In the genomic region with DNA sequence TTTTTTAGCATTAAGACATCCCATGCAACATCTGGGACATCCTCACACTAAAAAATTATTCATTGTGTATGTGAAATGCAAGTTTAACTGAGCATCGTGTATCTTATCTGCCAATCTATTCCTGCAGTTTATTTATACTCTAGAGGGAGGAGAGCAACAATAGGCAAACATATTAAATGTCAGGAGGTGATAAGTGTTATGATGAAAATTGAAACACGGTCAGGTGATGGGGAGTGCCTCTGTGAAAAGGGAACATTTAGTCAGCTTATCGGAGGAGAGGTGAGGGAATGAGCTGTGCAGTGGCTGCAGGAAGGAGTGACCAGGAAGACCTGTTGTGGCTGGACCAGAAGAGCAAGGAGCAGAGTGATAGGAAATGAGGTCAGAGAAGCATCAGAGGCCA, we compare ENCODE assay signal across 1 cellular context.
TF ChIP-seq lines count a peak whose summit lies in the region.

No MANE protein-coding gene starts in this region.

TF ChIP-seq in endothelial cell of umbilical vein, 7 proteins besides CTCF, POLR2A, EP300 and RAD21 (continued from another document):
- TF ChIP-seq MAX (IDR thresholded peaks at IDR 0.05; ENCODE audit: insufficient read depth, insufficient read length): no peak
TF ChIP-seq in endothelial cell of umbilical vein: peak in this region for 1.
